8 cellular contexts compared by ENCODE assay signal in the genomic region with DNA sequence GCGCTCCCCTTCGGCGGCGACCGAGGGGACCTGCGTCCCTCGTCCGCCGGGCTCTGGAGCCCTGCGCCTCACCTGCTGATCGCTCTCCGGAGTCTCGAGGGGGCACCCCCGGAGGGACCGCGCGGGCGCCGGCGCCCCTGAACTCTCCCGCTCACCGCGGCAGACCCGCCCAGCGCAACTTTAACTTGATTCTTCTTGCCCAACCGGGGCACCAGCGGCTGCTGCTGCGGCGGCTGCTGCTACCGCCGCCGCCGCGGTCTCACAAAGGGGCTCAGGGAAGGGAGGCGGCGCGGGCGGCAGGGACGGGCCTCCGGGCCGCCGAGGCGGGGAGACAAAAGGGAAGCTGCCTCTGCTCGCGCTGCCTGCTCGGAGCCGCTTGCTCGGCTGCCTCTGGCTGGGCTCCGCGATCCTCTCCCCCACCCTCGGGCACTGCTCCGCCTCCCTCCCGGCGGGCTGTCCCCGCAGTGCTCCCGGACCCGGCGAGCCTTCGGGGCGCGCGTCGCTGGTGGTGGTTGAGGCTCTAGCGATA. TPM values are rescaled to one million over a fixed set of nuclear protein-coding genes. Genes with fewer than 3 reads are reported as not detected.
DNase-seq lines count a peak whose midpoint lies in the region; ATAC-seq and TF ChIP-seq lines count a peak whose summit lies in the region.

A gene (plus strand): TSS at position 456 of the 529 bp plus-strand sequence.

- H3K9ac ChIP-seq in adipocyte (ENCODE audit: low read length): peak within 1 kb of the TSS; percentile 93

- H3K9me3 ChIP-seq in adipocyte (ENCODE audit: control insufficient read depth, low read length) (no peaks in the 10 kb centered on the region), heart right ventricle (no peaks in the 10 kb centered on the region)

- peaks cover 22% of the 10 kb centered on the region for H3K4me1 ChIP-seq in adipocyte (ENCODE audit: control insufficient read depth, insufficient read depth, low read length)
- H3K4me1 ChIP-seq in heart right ventricle: peaks cover 0 to 44% (median 35%) of the 10 kb centered on the region in 9 donors

- peaks cover 15% of the 10 kb centered on the region for H3K27me3 ChIP-seq in adipocyte (replicated peaks; ENCODE audit: control insufficient read depth, insufficient read depth, low read length)
- H3K27me3 ChIP-seq in heart right ventricle: no peaks in the 10 kb centered on the region

- intact Hi-C loops in heart right ventricle (cut with DNase I) (loop anchor here in 8 of 10 donors (2.0 to 10.0 kb wide), 15 partner anchors 41 to 469 kb away; a partner anchor contains a TSS), posterior cingulate gyrus (cut with DNase I) (loop anchor here (1.0 to 5.0 kb wide), 4 partner anchors 46 to 191 kb away; a partner anchor contains a TSS)

- ATAC-seq in GM21367 (IDR thresholded peaks at IDR 0.05; ENCODE audit: unreplicated experiment) (peak; percentile 40), SK-N-SH treated with all-trans-retinoic acid at 6 μM for 48 hours (peak; percentile 41), heart right ventricle (peak; percentile 26 to 66 (median 39))

- TF ChIP-seq CTCF in heart right ventricle (IDR thresholded peaks at IDR 0.05): no peak

- H3K27ac ChIP-seq in heart right ventricle: peak within 1 kb of the TSS; percentile 87 to 97 (median 94)

- H3K4me3 ChIP-seq in adipocyte (ENCODE audit: low read length) (peak within 1 kb of the TSS; percentile 97), heart right ventricle (peak within 1 kb of the TSS; percentile 85 to 97 (median 90))

- DNase-seq in DMS53 (lab: John Stamatoyannopoulos, UW): peak; percentile 80
- peak; percentile 3 for DNase-seq in HS-27A (ENCODE audit: low read depth)
- DNase-seq in adipocyte (ENCODE audit: low read depth): peak; percentile 76
- DNase-seq in heart right ventricle: peak; percentile 42 to 74
- DNase-seq in posterior cingulate gyrus: peak; percentile 47 to 93 (median 58)
- no peak for DNase-seq in cortex of kidney (lab: John Stamatoyannopoulos, UW)

- H3K36me3 ChIP-seq in adipocyte (ENCODE audit: control insufficient read depth, insufficient read depth, low read length, severe bottlenecking) (no peaks in the 10 kb centered on the region), heart right ventricle (no peaks in the 10 kb centered on the region)

- WGBS in heart right ventricle, 2 donors: 0 to 1% methylated on average over 49 to 64 of the region's 64 CpGs

TF ChIP-seq in SK-N-SH treated with all-trans-retinoic acid at 6 μM for 48 hours, 23 proteins besides CTCF, POLR2A, EP300 and RAD21:
- no peak for TF ChIP-seq TCF4 (CRISPR knock-in tag; IDR thresholded peaks at IDR 0.05; ENCODE audit: borderline replicate concordance)
- no peak for TF ChIP-seq OSR1 (CRISPR knock-in tag; IDR thresholded peaks at IDR 0.05)
- peak; percentile 2; the same call in 1 of the 2 replicates for TF ChIP-seq ZFP3 (CRISPR knock-in tag; IDR thresholded peaks at IDR 0.05)
- no peak for TF ChIP-seq ESRRG (CRISPR knock-in tag; IDR thresholded peaks at IDR 0.05)
- no peak for TF ChIP-seq PPARA (CRISPR knock-in tag; IDR thresholded peaks at IDR 0.05; ENCODE audit: borderline replicate concordance)
- no peak for TF ChIP-seq BACH2 (CRISPR knock-in tag; IDR thresholded peaks at IDR 0.05; ENCODE audit: borderline replicate concordance)
- TF ChIP-seq, protein P1, sequence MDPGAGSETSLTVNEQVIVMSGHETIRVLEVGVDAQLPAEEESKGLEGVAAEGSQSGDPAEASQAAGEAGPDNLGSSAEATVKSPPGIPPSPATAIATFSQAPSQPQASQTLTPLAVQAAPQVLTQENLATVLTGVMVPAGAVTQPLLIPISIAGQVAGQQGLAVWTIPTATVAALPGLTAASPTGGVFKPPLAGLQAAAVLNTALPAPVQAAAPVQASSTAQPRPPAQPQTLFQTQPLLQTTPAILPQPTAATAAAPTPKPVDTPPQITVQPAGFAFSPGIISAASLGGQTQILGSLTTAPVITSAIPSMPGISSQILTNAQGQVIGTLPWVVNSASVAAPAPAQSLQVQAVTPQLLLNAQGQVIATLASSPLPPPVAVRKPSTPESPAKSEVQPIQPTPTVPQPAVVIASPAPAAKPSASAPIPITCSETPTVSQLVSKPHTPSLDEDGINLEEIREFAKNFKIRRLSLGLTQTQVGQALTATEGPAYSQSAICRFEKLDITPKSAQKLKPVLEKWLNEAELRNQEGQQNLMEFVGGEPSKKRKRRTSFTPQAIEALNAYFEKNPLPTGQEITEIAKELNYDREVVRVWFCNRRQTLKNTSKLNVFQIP (CRISPR knock-in tag; IDR thresholded peaks at IDR 0.05; ENCODE audit: borderline replicate concordance, low read depth): no peak
- no peak for TF ChIP-seq GLIS3 (CRISPR knock-in tag; IDR thresholded peaks at IDR 0.05)

RNA-seq across cellular contexts. Expression of the gene that starts here (rescaled TPM):
- 10 to 100 TPM; 35.5 to 55.5 (median 38.8) TPM for total RNA-seq in heart right ventricle
- polyA plus RNA-seq in heart right ventricle: 1 to 10 TPM; 4.4 to 6.9 TPM
